ENCODE assay signal across 8 cellular contexts in the genomic region with DNA sequence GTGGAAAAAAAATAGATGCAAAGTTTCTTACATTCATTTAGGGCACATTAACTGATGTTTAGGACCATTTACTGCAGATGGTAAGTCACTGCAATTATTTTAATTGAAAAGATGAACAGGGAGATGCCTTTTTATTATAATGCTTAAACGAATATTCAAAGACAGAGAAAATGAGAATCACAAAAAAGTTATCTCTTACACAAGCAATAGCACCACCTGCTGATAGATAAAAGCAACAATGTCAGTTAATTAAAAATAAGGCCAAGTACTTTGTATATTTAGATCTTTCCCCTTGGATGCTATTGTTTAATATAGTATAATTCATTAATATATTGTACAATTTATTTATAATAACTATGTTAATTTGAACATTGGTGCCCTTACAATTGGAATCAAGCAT. TPM values are rescaled to one million over a fixed set of nuclear protein-coding genes. Genes with fewer than 3 reads are reported as not detected.
DNase-seq lines count a peak whose midpoint lies in the region; ATAC-seq and TF ChIP-seq lines count a peak whose summit lies in the region.

No MANE protein-coding gene starts in this region.

- CTCF ChIA-PET in PC-9 (lab: Charles Lee) = no interaction called here

- H3K36me3 ChIP-seq in GM23338 (ENCODE audit: insufficient read depth) (no peaks in the 10 kb centered on the region), PC-9 (ENCODE audit: low read depth) (no peaks in the 10 kb centered on the region)

- POLR2A ChIA-PET in PC-9 (lab: Charles Lee; ENCODE audit: unreplicated experiment) = no interaction called here

- no peaks in the 10 kb centered on the region for H3K27me3 Mint-ChIP-seq in GM23338 (ENCODE audit: insufficient read depth, low read depth, poor library complexity)

- H2AFZ ChIP-seq in GM23338 (no peak overlapping the region), PC-9 (no peak overlapping the region)

- no peak overlapping the region for H3K4me3 Mint-ChIP-seq in GM23338

- H3K27ac Mint-ChIP-seq in GM23338 = no peak overlapping the region

- DNase-seq in ACHN = peak; percentile 41
- peak; percentile 38 for DNase-seq in GM23338 (ENCODE audit: low spot score)
- DNase-seq in PC-9 = no peak
- peak; percentile 13 for DNase-seq in fibroblast of the conjunctiva (ENCODE audit: low read depth)
- no peak for DNase-seq in NCI-H1417 treated with DMSO at 0.1 percent for 48 hours (lab: John Stamatoyannopoulos, UW)
- no peak for DNase-seq in NCI-H2029 treated with DMSO at 0.1 percent for 48 hours (lab: John Stamatoyannopoulos, UW)

- no TSS peak for BruUV-seq in PC-9 (replicated peaks; lab: Mats Ljungman, UMichigan)

- TF ChIP-seq CTCF in GM23338 (conservative IDR thresholded peaks at IDR 0.05; ENCODE audit: low read depth in 2 of 2) = peak in 1 of 2 experiments; percentile 46; a peak in 3 of 4 replicates
- TF ChIP-seq CTCF in PC-9 (conservative IDR thresholded peaks at IDR 0.05) = peak; percentile 77

- H3K9me2 ChIP-seq in GM23338 (ENCODE audit: insufficient read depth) (no peaks in the 10 kb centered on the region), PC-9 (ENCODE audit: insufficient read depth) (no peaks in the 10 kb centered on the region)

- H3K27me3 ChIP-seq in GM23338 (ENCODE audit: insufficient read depth) (no peaks in the 10 kb centered on the region), PC-9 (ENCODE audit: insufficient read depth, low read depth) (no peaks in the 10 kb centered on the region)

- ATAC-seq in GM23338 (no peak), GM18909 (IDR thresholded peaks at IDR 0.05; ENCODE audit: poor library complexity, unreplicated experiment) (no peak), HG03097 (IDR thresholded peaks at IDR 0.05; ENCODE audit: low FRiP score, unreplicated experiment) (no peak)

- H3K4me1 ChIP-seq in GM23338 (ENCODE audit: insufficient read depth) (0 out of 2 replicates have a peak, but pooled peaks cover 6% of the 10 kb centered on the region), PC-9 (replicated peaks; ENCODE audit: insufficient read depth) (no peaks in the 10 kb centered on the region)

- no peak overlapping the region for H3K27ac ChIP-seq in GM23338 (ENCODE audit: low read depth)
- H3K27ac ChIP-seq in PC-9 = no peak overlapping the region

- H4K20me1 ChIP-seq in GM23338 (replicated peaks; ENCODE audit: insufficient read depth) (no peaks in the 10 kb centered on the region), PC-9 (ENCODE audit: insufficient read depth) (no peaks in the 10 kb centered on the region)

- H3F3A ChIP-seq in GM23338 (replicated peaks; ENCODE audit: low read depth) (no peaks in the 10 kb centered on the region), PC-9 (ENCODE audit: insufficient read depth, low read depth) (no peaks in the 10 kb centered on the region)

- peaks cover 9% of the 10 kb centered on the region; the same call in 2 of the 3 replicates for H3K36me3 Mint-ChIP-seq in GM23338 (ENCODE audit: low read depth)

- no peaks in the 10 kb centered on the region for H3K4me1 Mint-ChIP-seq in GM23338

- H3K9me3 Mint-ChIP-seq in GM23338 = peaks cover 2% of the 10 kb centered on the region; the same call in 2 of the 3 replicates

- H3K4me2 ChIP-seq in GM23338 (no peak overlapping the region), PC-9 (no peak overlapping the region)

- no peaks in the 10 kb centered on the region for H3K9me3 ChIP-seq in PC-9 (ENCODE audit: insufficient read depth, low read depth)

- in situ Hi-C loops in ACHN (cut with HindIII; ENCODE audit: low pct_ligation_motif_present, low pct_unique_long_range_greater_than_20kb, low sequenced_read_pairs) = no loop called here

- H3K4me3 ChIP-seq in GM23338 (no peak overlapping the region), PC-9 (no peak overlapping the region)

- H3K79me2 ChIP-seq in GM23338 (replicated peaks; ENCODE audit: insufficient read depth) (no peaks in the 10 kb centered on the region), PC-9 (ENCODE audit: low read depth) (no peaks in the 10 kb centered on the region)

- intact Hi-C loops in PC-9 (cut with micrococcal nuclease; ENCODE audit: unreplicated experiment) = loop anchor here (1.0 to 2.0 kb wide), 3 partner anchors 180 to 1076 kb away; no protein-coding TSS in a partner anchor

TF ChIP-seq in GM23338, 12 proteins besides CTCF, POLR2A, EP300 and RAD21 (continues in another document):
- TF ChIP-seq CREB1 (CRISPR knock-in tag; IDR thresholded peaks at IDR 0.05; ENCODE audit: low read depth) (no peak), ZNF114 (CRISPR knock-in tag; IDR thresholded peaks at IDR 0.05) (no peak), EZH2phosphoT487 (IDR thresholded peaks at IDR 0.05; ENCODE audit: unreplicated experiment) (no peak), JUNB (IDR thresholded peaks at IDR 0.05; ENCODE audit: unreplicated experiment) (no peak), STAT1 (IDR thresholded peaks at IDR 0.05; ENCODE audit: unreplicated experiment) (no peak), ZNF331 (CRISPR knock-in tag; IDR thresholded peaks at IDR 0.05; ENCODE audit: low read depth) (no peak), POLR2AphosphoS5 (IDR thresholded peaks at IDR 0.05; ENCODE audit: low read depth) (no peak)
- TF ChIP-seq, protein P1, sequence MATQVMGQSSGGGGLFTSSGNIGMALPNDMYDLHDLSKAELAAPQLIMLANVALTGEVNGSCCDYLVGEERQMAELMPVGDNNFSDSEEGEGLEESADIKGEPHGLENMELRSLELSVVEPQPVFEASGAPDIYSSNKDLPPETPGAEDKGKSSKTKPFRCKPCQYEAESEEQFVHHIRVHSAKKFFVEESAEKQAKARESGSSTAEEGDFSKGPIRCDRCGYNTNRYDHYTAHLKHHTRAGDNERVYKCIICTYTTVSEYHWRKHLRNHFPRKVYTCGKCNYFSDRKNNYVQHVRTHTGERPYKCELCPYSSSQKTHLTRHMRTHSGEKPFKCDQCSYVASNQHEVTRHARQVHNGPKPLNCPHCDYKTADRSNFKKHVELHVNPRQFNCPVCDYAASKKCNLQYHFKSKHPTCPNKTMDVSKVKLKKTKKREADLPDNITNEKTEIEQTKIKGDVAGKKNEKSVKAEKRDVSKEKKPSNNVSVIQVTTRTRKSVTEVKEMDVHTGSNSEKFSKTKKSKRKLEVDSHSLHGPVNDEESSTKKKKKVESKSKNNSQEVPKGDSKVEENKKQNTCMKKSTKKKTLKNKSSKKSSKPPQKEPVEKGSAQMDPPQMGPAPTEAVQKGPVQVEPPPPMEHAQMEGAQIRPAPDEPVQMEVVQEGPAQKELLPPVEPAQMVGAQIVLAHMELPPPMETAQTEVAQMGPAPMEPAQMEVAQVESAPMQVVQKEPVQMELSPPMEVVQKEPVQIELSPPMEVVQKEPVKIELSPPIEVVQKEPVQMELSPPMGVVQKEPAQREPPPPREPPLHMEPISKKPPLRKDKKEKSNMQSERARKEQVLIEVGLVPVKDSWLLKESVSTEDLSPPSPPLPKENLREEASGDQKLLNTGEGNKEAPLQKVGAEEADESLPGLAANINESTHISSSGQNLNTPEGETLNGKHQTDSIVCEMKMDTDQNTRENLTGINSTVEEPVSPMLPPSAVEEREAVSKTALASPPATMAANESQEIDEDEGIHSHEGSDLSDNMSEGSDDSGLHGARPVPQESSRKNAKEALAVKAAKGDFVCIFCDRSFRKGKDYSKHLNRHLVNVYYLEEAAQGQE (IDR thresholded peaks at IDR 0.05; ENCODE audit: unreplicated experiment) = no peak
- TF ChIP-seq, protein P2, sequence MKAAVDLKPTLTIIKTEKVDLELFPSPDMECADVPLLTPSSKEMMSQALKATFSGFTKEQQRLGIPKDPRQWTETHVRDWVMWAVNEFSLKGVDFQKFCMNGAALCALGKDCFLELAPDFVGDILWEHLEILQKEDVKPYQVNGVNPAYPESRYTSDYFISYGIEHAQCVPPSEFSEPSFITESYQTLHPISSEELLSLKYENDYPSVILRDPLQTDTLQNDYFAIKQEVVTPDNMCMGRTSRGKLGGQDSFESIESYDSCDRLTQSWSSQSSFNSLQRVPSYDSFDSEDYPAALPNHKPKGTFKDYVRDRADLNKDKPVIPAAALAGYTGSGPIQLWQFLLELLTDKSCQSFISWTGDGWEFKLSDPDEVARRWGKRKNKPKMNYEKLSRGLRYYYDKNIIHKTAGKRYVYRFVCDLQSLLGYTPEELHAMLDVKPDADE (IDR thresholded peaks at IDR 0.05) = no peak

RNA-seq across cellular contexts. Expression of a gene that starts 55.9 kb away (rescaled TPM):
- total RNA-seq in GM23338 (2014; rRNA removed; shearing (Covaris generic)) = 33.0 and 41.9 TPM in 2 replicates
- 13.0 and 14.1 TPM in 2 replicates for polyA plus RNA-seq in GM23338 (2016; fragmentation: Nextera tagmentation; extraction: Ambion mirVana)
- 47.9 and 59.4 TPM in 2 replicates for total RNA-seq in PC-9 (2021)

RNA-seq across cellular contexts. Expression of a gene that starts 56.3 kb away (rescaled TPM):
- 144 and 167 TPM in 2 replicates for total RNA-seq in GM23338 (2014; rRNA removed; shearing (Covaris generic))
- polyA plus RNA-seq in GM23338 (2016; fragmentation: Nextera tagmentation; extraction: Ambion mirVana) = 320 and 412 TPM in 2 replicates
- 138 and 181 TPM in 2 replicates for total RNA-seq in PC-9 (2021)

Comparison
In these comparisons a context has a peak if more than half of its experiments do, and no peak if none do; other contexts are left out.
1. DNase-seq: peak in ACHN (single experiment), GM23338 (single experiment) and fibroblast of the conjunctiva (single experiment); none in PC-9 (0 of 2), NCI-H1417 treated with DMSO at 0.1 percent for 48 hours (single experiment) and NCI-H2029 treated with DMSO at 0.1 percent for 48 hours (single experiment).